8 cellular contexts compared by ENCODE assay signal in genomic region chr10:43160067-43160918, GRCh38. TPM values are rescaled to one million over a fixed set of nuclear protein-coding genes. Genes with fewer than 3 reads are reported as not detected.
DNase-seq lines count a peak whose midpoint lies in the region; ATAC-seq and TF ChIP-seq lines count a peak whose summit lies in the region.

No MANE protein-coding gene starts in this region.

- DNase-seq in RWPE2 (ENCODE audit: low spot score): no peak
- peak; percentile 39 to 69 for DNase-seq in foreskin keratinocyte
- no peak for DNase-seq in SW 1271 (lab: John Stamatoyannopoulos, UW)
- no peak for DNase-seq in NCI-H1092 (lab: John Stamatoyannopoulos, UW)
- no peak for DNase-seq in Calu3
- DNase-seq in left lobe of liver (ENCODE audit: low spot score): no peak

- H3K4me1 Mint-ChIP-seq in Calu3 (ENCODE audit: low read depth, unreplicated experiment): peaks cover 19% of the 10 kb centered on the region

- H3K9me3 Mint-ChIP-seq in Calu3 (ENCODE audit: low read depth, unreplicated experiment): no peaks in the 10 kb centered on the region

- ATAC-seq in GM18499 (IDR thresholded peaks at IDR 0.05; ENCODE audit: insufficient read depth, unreplicated experiment): peak; percentile 38
- ATAC-seq in HG02623 (IDR thresholded peaks at IDR 0.05; ENCODE audit: unreplicated experiment): peak; percentile 51
- peak; percentile 80 for ATAC-seq in RWPE2 (ENCODE audit: low read depth)
- ATAC-seq in foreskin keratinocyte: peak; percentile 97
- no peak for ATAC-seq in left lobe of liver

- H3K36me3 Mint-ChIP-seq in Calu3 (ENCODE audit: insufficient read depth, unreplicated experiment): no peaks in the 10 kb centered on the region

- H3K9me3 ChIP-seq in RWPE2 (ENCODE audit: severe bottlenecking): no peaks in the 10 kb centered on the region

- H3K27ac Mint-ChIP-seq in Calu3 (ENCODE audit: unreplicated experiment): no peak overlapping the region

- H3K27me3 ChIP-seq in RWPE2 (ENCODE audit: insufficient read depth, poor library complexity, severe bottlenecking) (no peaks in the 10 kb centered on the region), foreskin keratinocyte (no peaks in the 10 kb centered on the region)

- H3K4me1 ChIP-seq in RWPE2 (ENCODE audit: insufficient read depth, poor library complexity, severe bottlenecking): peaks cover 11% of the 10 kb centered on the region
- H3K4me1 ChIP-seq in foreskin keratinocyte: peaks cover 22% of the 10 kb centered on the region

- no peak overlapping the region for H3K4me3 ChIP-seq in RWPE2 (ENCODE audit: severe bottlenecking)

- H3K4me3 Mint-ChIP-seq in Calu3 (ENCODE audit: low read depth, unreplicated experiment): no peak overlapping the region

- BruUV-seq in Calu3 (replicated peaks; lab: Mats Ljungman, UMichigan): no TSS peak

- CTCF ChIA-PET in Calu3 (lab: Charles Lee): no interaction called here

- intact Hi-C loops in Calu3 (cut with micrococcal nuclease; ENCODE audit: unreplicated experiment): no loop called here

- peaks cover 9% of the 10 kb centered on the region for H3K36me3 ChIP-seq in RWPE2 (ENCODE audit: low read depth)

- H3K27ac ChIP-seq in RWPE2 (ENCODE audit: poor library complexity, severe bottlenecking) (peak overlapping the region; percentile 23), foreskin keratinocyte (peak overlapping the region; percentile 56)

- no peaks in the 10 kb centered on the region for H3K27me3 Mint-ChIP-seq in Calu3 (ENCODE audit: unreplicated experiment)

- TF ChIP-seq CTCF in RWPE2 (IDR thresholded peaks at IDR 0.05; ENCODE audit: poor library complexity, severe bottlenecking): no peak
- TF ChIP-seq CTCF in foreskin keratinocyte (conservative IDR thresholded peaks at IDR 0.05): no peak
- TF ChIP-seq CTCF in Calu3 (IDR thresholded peaks at IDR 0.05; ENCODE audit: unreplicated experiment): no peak

RNA-seq across cellular contexts. Expression of gene CSGALNACT2, which starts 22.0 kb away (rescaled TPM):
- total RNA-seq in foreskin keratinocyte (12.5 and 13.1 TPM in 2 replicates), Calu3 (2022) (8.9 and 10.0 TPM in 2 replicates), left lobe of liver (5.5 TPM)
- 5.4 TPM in 2 replicates for polyA plus RNA-seq in foreskin keratinocyte

Comparison
In these comparisons a context has a peak if more than half of its experiments do, and no peak if none do; other contexts are left out.
1. DNase-seq: peak in foreskin keratinocyte (2 of 2); none in RWPE2 (single experiment), SW 1271 (0 of 2), NCI-H1092 (single experiment), Calu3 (single experiment) and left lobe of liver (single experiment).